In the genomic region with DNA sequence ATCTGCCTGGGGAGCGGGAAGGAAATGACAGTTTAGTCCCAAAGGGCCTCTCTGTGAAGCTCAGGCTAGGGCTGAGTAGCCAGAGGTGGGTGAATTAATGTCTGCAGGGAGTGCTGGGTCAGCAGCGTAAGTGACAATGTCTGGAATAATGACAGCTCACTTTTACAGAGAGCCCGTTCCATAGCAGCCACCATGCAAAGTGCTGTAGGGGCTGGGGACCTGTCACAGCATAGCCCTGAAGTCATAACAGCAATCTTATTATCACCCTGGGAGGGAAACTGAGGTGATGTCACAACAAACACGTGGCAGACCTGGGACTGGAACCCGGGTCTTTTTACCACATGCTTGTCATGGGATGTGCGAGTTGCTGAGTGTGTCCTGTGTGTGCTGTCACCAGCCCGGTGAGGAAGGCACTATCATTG, we compare ENCODE assay signal across 16 cellular contexts. TPM values are rescaled to one million over a fixed set of nuclear protein-coding genes. Genes with fewer than 3 reads are reported as not detected.
DNase-seq lines count a peak whose midpoint lies in the region; ATAC-seq and TF ChIP-seq lines count a peak whose summit lies in the region.
"Had no signal": no experiment of that assay in that cellular context is flagged by ENCODE, and none has a peak within 500 bp of the region (broad histone marks: within the 10 kb centered on the region; RNA-seq: fewer than 3 reads in every experiment).

No MANE protein-coding gene starts in this region.

- no peaks in the 10 kb centered on the region for H3K36me3 ChIP-seq in A673 (ENCODE audit: insufficient read depth, low read length, poor library complexity, severe bottlenecking)
- H3K36me3 ChIP-seq in HEK293 (ENCODE audit: control insufficient read depth in 2 of 2, insufficient read depth in 1 of 2, low read length in 2 of 2), result no peaks in the 10 kb centered on the region

- POLR2A ChIA-PET in A673 (lab: Charles Lee; ENCODE audit: low non-redundant PET), result no interaction called here
- POLR2A ChIA-PET in HEK293 (lab: Yijun Ruan, JAX), result no interaction called here

- peaks cover 5% of the 10 kb centered on the region for H3K4me1 Mint-ChIP-seq in activated T-helper 17 cell treated with anti-CD3 and anti-CD28 coated beads, Interleukin-2, amount 50 U/mL, for 72 hours
- H3K4me1 Mint-ChIP-seq in naive B cell (peaks cover 62 to 94% (median 84%) of the 10 kb centered on the region in 3 donors), glutamatergic neuron (ENCODE audit: low read depth, unreplicated experiment) (no peaks in the 10 kb centered on the region)
- H3K4me1 Mint-ChIP-seq in activated CD4-positive, alpha-beta T cell treated with anti-CD3 and anti-CD28 coated beads, Interleukin-2, amount 10 ng/mL, durations not matched to agents 24 days and 14 days, result peaks cover 7% of the 10 kb centered on the region

- H3K9me3 ChIP-seq in A673 (ENCODE audit: low read depth, low read length, poor library complexity, severe bottlenecking) (no peaks in the 10 kb centered on the region), HEK293 (ENCODE audit: control insufficient read depth, insufficient read depth, low read depth, low read length) (peaks cover 4% of the 10 kb centered on the region; the same call in 1 of the 2 replicates)

- H3K27ac ChIP-seq in A673 (ENCODE audit: low read depth, low read length, poor library complexity, severe bottlenecking), result no peak overlapping the region
- H3K27ac ChIP-seq in HEK293 (ENCODE audit: extremely low read depth, low read depth, low read length), result no peak overlapping the region
- H3K27ac ChIP-seq: SK-N-MC had no signal

- H3K27me3 ChIP-seq in A673 (replicated peaks; ENCODE audit: insufficient read depth, low read depth, low read length, poor library complexity), result peaks cover 3% of the 10 kb centered on the region

- no peak for TF ChIP-seq CTCF in A673 (conservative IDR thresholded peaks at IDR 0.05; ENCODE audit: low read depth, low read length)
- no peak for TF ChIP-seq CTCF in HEK293 (tag by site-specific recombination; IDR thresholded peaks at IDR 0.05)
- no peak for TF ChIP-seq CTCF in glutamatergic neuron (IDR thresholded peaks at IDR 0.05; ENCODE audit: partially characterized antibody, unreplicated experiment)

- no TSS peak for BruUV-seq in A673 (replicated peaks; lab: Mats Ljungman, UMichigan)

- ATAC-seq in activated T-helper 17 cell treated with anti-CD3 and anti-CD28 coated beads, Interleukin-2, amount 50 U/mL, for 72 hours (replicated peaks), result peak; percentile 40
- ATAC-seq in naive B cell (ENCODE audit: low read depth in 2 of 2), result peak; percentile 13 to 24
- ATAC-seq in GM21737 (IDR thresholded peaks at IDR 0.05; ENCODE audit: unreplicated experiment), result no peak
- ATAC-seq: effector memory CD8-positive, alpha-beta T cell had no signal

- H3K9me3 Mint-ChIP-seq in activated T-helper 17 cell treated with anti-CD3 and anti-CD28 coated beads, Interleukin-2, amount 50 U/mL, for 72 hours, result no peaks in the 10 kb centered on the region
- H3K9me3 Mint-ChIP-seq in naive B cell (peaks cover 0 to 1% (median 0%) of the 10 kb centered on the region in 7 donors), glutamatergic neuron (ENCODE audit: unreplicated experiment) (no peaks in the 10 kb centered on the region)
- H3K9me3 Mint-ChIP-seq in activated CD4-positive, alpha-beta T cell treated with anti-CD3 and anti-CD28 coated beads, Interleukin-2, amount 10 ng/mL, durations not matched to agents 24 days and 14 days, result no peaks in the 10 kb centered on the region

- no peaks in the 10 kb centered on the region for H3K4me1 ChIP-seq in A673 (ENCODE audit: insufficient read depth, low read length, poor library complexity, severe bottlenecking)
- no peaks in the 10 kb centered on the region for H3K4me1 ChIP-seq in HEK293 (ENCODE audit: control insufficient read depth, insufficient read depth, low read length)

- no peaks in the 10 kb centered on the region for H3K36me3 Mint-ChIP-seq in activated T-helper 17 cell treated with anti-CD3 and anti-CD28 coated beads, Interleukin-2, amount 50 U/mL, for 72 hours (ENCODE audit: low read depth)
- H3K36me3 Mint-ChIP-seq in naive B cell (no peaks in the 10 kb centered on the region), glutamatergic neuron (ENCODE audit: unreplicated experiment) (no peaks in the 10 kb centered on the region)
- peaks cover 2% of the 10 kb centered on the region for H3K36me3 Mint-ChIP-seq in activated CD4-positive, alpha-beta T cell treated with anti-CD3 and anti-CD28 coated beads, Interleukin-2, amount 10 ng/mL, durations not matched to agents 24 days and 14 days (ENCODE audit: low read depth)

- CTCF ChIA-PET in A673 (lab: Charles Lee) (no interaction called here), HEK293 (lab: Yijun Ruan, JAX) (interaction anchor here (0.5 to 1.1 kb wide), 3 partner anchors 14 to 1136 kb away, joined by 3 to 4 read pairs (median 3); no protein-coding TSS in a partner anchor)

- DNase-seq in A673 (ENCODE audit: low spot score), result peak; percentile 44
- peak; percentile 66 for DNase-seq in naive B cell
- no peak for DNase-seq in glutamatergic neuron
- DNase-seq in activated CD4-positive, alpha-beta T cell treated with anti-CD3 and anti-CD28 coated beads, Interleukin-2, amount 10 ng/mL, durations not matched to agents 24 days and 14 days, result no peak
- DNase-seq in Kasumi-1 (lab: John Stamatoyannopoulos, UW), result no peak
- DNase-seq: activated CD4-positive, alpha-beta T cell treated with anti-CD3 and anti-CD28 coated beads, Interleukin-2, amount 50 U/mL, for 4 hours; activated T-cell treated with anti-CD3 and anti-CD28 coated beads, Interleukin-2, amount 50 U/mL, for 72 hours; effector memory CD8-positive, alpha-beta T cell; GOT3; NCI-H2029 treated with DMSO at 0.1 percent for 48 hours; NCI-H524 had no signal

- intact Hi-C loops in A673 (cut with micrococcal nuclease; ENCODE audit: unreplicated experiment), result no loop called here
- intact Hi-C loops in activated CD4-positive, alpha-beta T cell treated with anti-CD3 and anti-CD28 coated beads, Interleukin-2, amount 10 ng/mL, durations not matched to agents 24 days and 14 days (cut with micrococcal nuclease), result no loop called here

- no peak overlapping the region for H3K27ac Mint-ChIP-seq in activated T-helper 17 cell treated with anti-CD3 and anti-CD28 coated beads, Interleukin-2, amount 50 U/mL, for 72 hours
- peak overlapping the region; percentile 94 to 99 (median 98) for H3K27ac Mint-ChIP-seq in naive B cell
- H3K27ac Mint-ChIP-seq in glutamatergic neuron (ENCODE audit: unreplicated experiment), result no peak overlapping the region
- no peak overlapping the region for H3K27ac Mint-ChIP-seq in activated CD4-positive, alpha-beta T cell treated with anti-CD3 and anti-CD28 coated beads, Interleukin-2, amount 10 ng/mL, durations not matched to agents 24 days and 14 days
- H3K27ac Mint-ChIP-seq: activated T-cell treated with anti-CD3 and anti-CD28 coated beads, Interleukin-2, amount 50 U/mL, for 72 hours; effector memory CD8-positive, alpha-beta T cell had no signal

- H3K4me3 ChIP-seq in A673 (ENCODE audit: low read depth, low read length, poor library complexity, severe bottlenecking) (no peak overlapping the region), HEK293 (ENCODE audit: low read depth, low read length) (no peak overlapping the region)
- H3K4me3 ChIP-seq: SK-N-MC had no signal

- H3K4me3 Mint-ChIP-seq in activated T-helper 17 cell treated with anti-CD3 and anti-CD28 coated beads, Interleukin-2, amount 50 U/mL, for 72 hours, result no peak overlapping the region
- H3K4me3 Mint-ChIP-seq in naive B cell (peak overlapping the region; percentile 74 to 89 (median 84)), glutamatergic neuron (ENCODE audit: unreplicated experiment) (no peak overlapping the region)
- no peak overlapping the region for H3K4me3 Mint-ChIP-seq in activated CD4-positive, alpha-beta T cell treated with anti-CD3 and anti-CD28 coated beads, Interleukin-2, amount 10 ng/mL, durations not matched to agents 24 days and 14 days
- H3K4me3 Mint-ChIP-seq: activated T-cell treated with anti-CD3 and anti-CD28 coated beads, Interleukin-2, amount 50 U/mL, for 72 hours; effector memory CD8-positive, alpha-beta T cell had no signal

- no peaks in the 10 kb centered on the region for H3K27me3 Mint-ChIP-seq in activated T-helper 17 cell treated with anti-CD3 and anti-CD28 coated beads, Interleukin-2, amount 50 U/mL, for 72 hours
- H3K27me3 Mint-ChIP-seq in naive B cell (no peaks in the 10 kb centered on the region), glutamatergic neuron (ENCODE audit: unreplicated experiment) (peaks cover 3% of the 10 kb centered on the region)
- peaks cover 6% of the 10 kb centered on the region for H3K27me3 Mint-ChIP-seq in activated CD4-positive, alpha-beta T cell treated with anti-CD3 and anti-CD28 coated beads, Interleukin-2, amount 10 ng/mL, durations not matched to agents 24 days and 14 days

RNA-seq across cellular contexts. Expression of a gene that starts 8.7 kb away (rescaled TPM):
- total RNA-seq in A673 (2021) (not detected in 2 replicates), glutamatergic neuron (ENCODE audit: unreplicated experiment) (not detected)
- 10 to 100 TPM in 1 of 2 donors, 1 to 10 TPM in 1; 5.3 to 11.7 TPM for total RNA-seq in activated T-helper 17 cell treated with anti-CD3 and anti-CD28 coated beads, Interleukin-2, amount 50 U/mL, for 72 hours
- 100 to 1,000 TPM; 364 to 971 (median 552) TPM for polyA plus RNA-seq in naive B cell (ENCODE audit: low read depth in 6 of 6)
- total RNA-seq in activated CD4-positive, alpha-beta T cell treated with anti-CD3 and anti-CD28 coated beads, Interleukin-2, amount 10 ng/mL, durations not matched to agents 24 days and 14 days, result 3.4 and 4.1 TPM in 2 replicates

RNA-seq across cellular contexts. Expression of a gene that starts 27.4 kb away (rescaled TPM):
- total RNA-seq in A673 (2021) (not detected in 2 replicates), glutamatergic neuron (ENCODE audit: unreplicated experiment) (not detected)
- under 1 TPM; 0.42 to 0.54 TPM for total RNA-seq in activated T-helper 17 cell treated with anti-CD3 and anti-CD28 coated beads, Interleukin-2, amount 50 U/mL, for 72 hours
- 1 to 10 TPM in 2 of 6 donors, under 1 TPM in 4; 0.14 to 1.9 (median 0.75) TPM for polyA plus RNA-seq in naive B cell (ENCODE audit: low read depth in 6 of 6)
- 0.12 and 0.14 TPM in 2 replicates for total RNA-seq in activated CD4-positive, alpha-beta T cell treated with anti-CD3 and anti-CD28 coated beads, Interleukin-2, amount 10 ng/mL, durations not matched to agents 24 days and 14 days
- total RNA-seq: urinary bladder had no signal
- polyA plus RNA-seq: urinary bladder had no signal

RNA-seq across cellular contexts. Expression of a gene that starts 28.3 kb away (rescaled TPM):
- total RNA-seq in A673 (2021) (not detected in 2 replicates), glutamatergic neuron (ENCODE audit: unreplicated experiment) (not detected)
- total RNA-seq in activated T-helper 17 cell treated with anti-CD3 and anti-CD28 coated beads, Interleukin-2, amount 50 U/mL, for 72 hours, result under 1 TPM; 0.24 to 0.50 TPM
- polyA plus RNA-seq in naive B cell (ENCODE audit: low read depth in 6 of 6), result under 1 TPM in 4 of 6 donors, not detected in 2; 0.12 to 0.41 (median 0.29) TPM
- total RNA-seq in activated CD4-positive, alpha-beta T cell treated with anti-CD3 and anti-CD28 coated beads, Interleukin-2, amount 10 ng/mL, durations not matched to agents 24 days and 14 days, result 0.17 TPM in 1 of 2 replicates, not detected in the other

RNA-seq across cellular contexts. Expression of a gene that starts 38.0 kb away (rescaled TPM):
- total RNA-seq in A673 (2021) (0.15 TPM in 1 of 2 replicates, not detected in the other), glutamatergic neuron (ENCODE audit: unreplicated experiment) (not detected)
- total RNA-seq in activated T-helper 17 cell treated with anti-CD3 and anti-CD28 coated beads, Interleukin-2, amount 50 U/mL, for 72 hours, result 1 to 10 TPM; 1.7 to 2.3 TPM
- polyA plus RNA-seq in naive B cell (ENCODE audit: low read depth in 6 of 6), result under 1 TPM in 1 of 6 donors, not detected in 5; 0.17 TPM
- 0.21 and 0.69 TPM in 2 replicates for total RNA-seq in activated CD4-positive, alpha-beta T cell treated with anti-CD3 and anti-CD28 coated beads, Interleukin-2, amount 10 ng/mL, durations not matched to agents 24 days and 14 days

RNA-seq across cellular contexts. Expression of a gene that starts 38.0 kb away (rescaled TPM):
- total RNA-seq in A673 (2021) (0.28 and 0.37 TPM in 2 replicates), glutamatergic neuron (ENCODE audit: unreplicated experiment) (not detected)
- total RNA-seq in activated T-helper 17 cell treated with anti-CD3 and anti-CD28 coated beads, Interleukin-2, amount 50 U/mL, for 72 hours, result under 1 TPM; 0.11 to 0.22 TPM
- polyA plus RNA-seq in naive B cell (ENCODE audit: low read depth in 6 of 6), result under 1 TPM in 1 of 6 donors, not detected in 5; 0.12 TPM
- total RNA-seq in activated CD4-positive, alpha-beta T cell treated with anti-CD3 and anti-CD28 coated beads, Interleukin-2, amount 10 ng/mL, durations not matched to agents 24 days and 14 days, result 0.40 TPM in 2 replicates
- total RNA-seq: urinary bladder had no signal

Comparison
In these comparisons a context has a peak if more than half of its experiments do, and no peak if none do; other contexts are left out.
1. DNase-seq: peak in A673 (single experiment) and naive B cell (single experiment); none in glutamatergic neuron (single experiment), activated CD4-positive, alpha-beta T cell treated with anti-CD3 and anti-CD28 coated beads, Interleukin-2, amount 10 ng/mL, durations not matched to agents 24 days and 14 days (single experiment) and Kasumi-1 (0 of 2).
2. H3K27ac Mint-ChIP-seq: peak in naive B cell (6 of 6); none in activated T-helper 17 cell treated with anti-CD3 and anti-CD28 coated beads, Interleukin-2, amount 50 U/mL, for 72 hours (single experiment), glutamatergic neuron (single experiment) and activated CD4-positive, alpha-beta T cell treated with anti-CD3 and anti-CD28 coated beads, Interleukin-2, amount 10 ng/mL, durations not matched to agents 24 days and 14 days (single experiment).
3. H3K4me3 Mint-ChIP-seq: peak in naive B cell (8 of 8); none in activated T-helper 17 cell treated with anti-CD3 and anti-CD28 coated beads, Interleukin-2, amount 50 U/mL, for 72 hours (single experiment), glutamatergic neuron (single experiment) and activated CD4-positive, alpha-beta T cell treated with anti-CD3 and anti-CD28 coated beads, Interleukin-2, amount 10 ng/mL, durations not matched to agents 24 days and 14 days (single experiment).